Comparison of ENCODE assay signal across 14 cellular contexts in the genomic region with DNA sequence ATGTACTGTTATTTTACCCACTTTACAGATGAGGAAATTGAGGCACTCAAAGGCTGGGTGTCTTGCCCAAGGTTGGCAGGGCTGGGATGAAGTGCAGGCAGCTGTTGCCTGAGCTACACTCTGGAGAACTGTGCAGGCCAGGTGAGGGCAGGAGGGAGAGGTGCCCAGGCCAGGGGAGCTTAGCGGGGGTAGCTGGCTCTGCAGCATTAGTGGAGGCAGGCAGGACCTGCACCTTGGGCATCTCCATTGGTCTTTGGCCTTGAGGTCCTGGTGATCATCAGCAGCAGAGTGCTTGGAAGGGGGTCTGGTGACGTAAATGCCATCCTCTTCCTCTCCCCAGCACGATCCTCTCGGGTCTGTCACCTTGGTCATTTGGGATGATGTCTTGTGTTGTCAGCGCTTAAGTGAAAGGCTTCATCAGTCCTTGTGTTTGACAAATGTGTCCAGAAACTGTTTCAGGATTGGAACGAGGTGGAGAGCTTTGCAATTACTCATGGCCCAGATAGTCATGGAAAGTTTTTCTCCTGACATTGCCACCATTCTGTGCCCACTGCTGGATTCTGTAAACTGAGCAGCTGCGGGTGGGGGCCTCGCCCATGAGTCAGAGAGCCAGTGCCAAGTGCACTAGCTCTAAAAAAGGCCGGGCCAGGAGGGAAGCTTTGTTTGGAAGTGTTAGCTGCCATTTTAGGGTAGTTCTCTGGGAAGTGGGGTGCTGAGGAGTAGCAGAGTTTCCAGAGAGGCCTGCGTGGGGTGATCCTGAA. TPM values are rescaled to one million over a fixed set of nuclear protein-coding genes. Genes with fewer than 3 reads are reported as not detected.
DNase-seq lines count a peak whose midpoint lies in the region; ATAC-seq and TF ChIP-seq lines count a peak whose summit lies in the region.
"Had no signal": no experiment of that assay in that cellular context is flagged by ENCODE, and none has a peak within 500 bp of the region (broad histone marks: within the 10 kb centered on the region; RNA-seq: fewer than 3 reads in every experiment).

No MANE protein-coding gene starts in this region.

- intact Hi-C loops in vagina (cut with DNase I): no loop called here

- H3K9me3 ChIP-seq in muscle layer of duodenum (ENCODE audit: control insufficient read depth in 1 of 2, low read length in 2 of 2): no peaks in the 10 kb centered on the region
- H3K9me3 ChIP-seq in vagina: no peaks in the 10 kb centered on the region

- peaks cover 0 to 62% of the 10 kb centered on the region in 2 donors for H3K4me1 ChIP-seq in muscle layer of duodenum (ENCODE audit: control insufficient read depth in 1 of 2, insufficient read depth in 2 of 2, low read length in 2 of 2)
- H3K4me1 ChIP-seq in vagina: no peaks in the 10 kb centered on the region

- H3K9me3 Mint-ChIP-seq in HFFc6: no peaks in the 10 kb centered on the region
- no peaks in the 10 kb centered on the region for H3K9me3 Mint-ChIP-seq in activated T-helper 17 cell treated with anti-CD3 and anti-CD28 coated beads, Interleukin-2, amount 50 U/mL, for 72 hours
- H3K9me3 Mint-ChIP-seq: activated naive CD8-positive, alpha-beta T cell treated with anti-CD3 and anti-CD28 coated beads for 36 hours; CD4-positive, alpha-beta T cell had no signal

- no peak overlapping the region for H3K4me3 ChIP-seq in muscle layer of duodenum (ENCODE audit: low read depth in 1 of 2, low read length in 2 of 2)
- H3K4me3 ChIP-seq in vagina: no peak overlapping the region

- peaks cover 18% of the 10 kb centered on the region for H3K4me1 Mint-ChIP-seq in HFFc6 (ENCODE audit: low read depth)
- H3K4me1 Mint-ChIP-seq in activated T-helper 17 cell treated with anti-CD3 and anti-CD28 coated beads, Interleukin-2, amount 50 U/mL, for 72 hours: peaks cover 16% of the 10 kb centered on the region
- H3K4me1 Mint-ChIP-seq: activated naive CD8-positive, alpha-beta T cell treated with anti-CD3 and anti-CD28 coated beads for 36 hours had no signal

- DNase-seq in HFFc6 (peak; percentile 16), DMS53 treated with DMSO at 0.1 percent for 48 hours (lab: John Stamatoyannopoulos, UW; ENCODE audit: unreplicated experiment) (no peak), vagina (ENCODE audit: extremely low spot score in 2 of 2) (no peak), caudate nucleus (lab: John Stamatoyannopoulos, UW) (no peak)
- DNase-seq: activated naive CD8-positive, alpha-beta T cell treated with anti-CD3 and anti-CD28 coated beads for 36 hours; midbrain; NCI-H2081; NCI-H82; stimulated activated CD4-positive, alpha-beta T cell treated with anti-CD3 and anti-CD28 coated beads, Interleukin-2, amount 100 ng/mL, for 48 hours had no signal

- H3K27me3 ChIP-seq in muscle layer of duodenum (ENCODE audit: low read depth, low read length) (no peaks in the 10 kb centered on the region), vagina (no peaks in the 10 kb centered on the region)

- no peaks in the 10 kb centered on the region for H3K36me3 Mint-ChIP-seq in HFFc6 (ENCODE audit: low read depth)
- H3K36me3 Mint-ChIP-seq in activated T-helper 17 cell treated with anti-CD3 and anti-CD28 coated beads, Interleukin-2, amount 50 U/mL, for 72 hours (ENCODE audit: low read depth): no peaks in the 10 kb centered on the region
- H3K36me3 Mint-ChIP-seq: activated naive CD8-positive, alpha-beta T cell treated with anti-CD3 and anti-CD28 coated beads for 36 hours had no signal

- TF ChIP-seq POLR2A in vagina (IDR thresholded peaks at IDR 0.05): no peak

- ATAC-seq in activated T-helper 17 cell treated with anti-CD3 and anti-CD28 coated beads, Interleukin-2, amount 50 U/mL, for 72 hours (replicated peaks): peak; percentile 16
- ATAC-seq: HCT116 had no signal

- H3K27ac Mint-ChIP-seq in HFFc6: no peak overlapping the region
- peak overlapping the region; percentile 83 for H3K27ac Mint-ChIP-seq in activated T-helper 17 cell treated with anti-CD3 and anti-CD28 coated beads, Interleukin-2, amount 50 U/mL, for 72 hours
- H3K27ac Mint-ChIP-seq: activated naive CD8-positive, alpha-beta T cell treated with anti-CD3 and anti-CD28 coated beads for 36 hours; CD4-positive, alpha-beta T cell had no signal

- H3K36me3 ChIP-seq in muscle layer of duodenum (ENCODE audit: control insufficient read depth in 1 of 2, insufficient read depth in 2 of 2, low read length in 2 of 2): peaks cover 3 to 5% of the 10 kb centered on the region in 2 donors
- H3K36me3 ChIP-seq in vagina: no peaks in the 10 kb centered on the region

- peak overlapping the region; percentile 7 for H3K27ac ChIP-seq in muscle layer of duodenum (ENCODE audit: low read length)
- H3K27ac ChIP-seq in temporal lobe (ENCODE audit: low read depth, low read length): peak overlapping the region; percentile 22
- no peak overlapping the region for H3K27ac ChIP-seq in vagina
- no peak overlapping the region for H3K27ac ChIP-seq in caudate nucleus (ENCODE audit: low read depth, low read length)

- TF ChIP-seq CTCF in HFFc6 (IDR thresholded peaks at IDR 0.05) (no peak), vagina (IDR thresholded peaks at IDR 0.05) (no peak)

- peaks cover 6% of the 10 kb centered on the region for H3K27me3 Mint-ChIP-seq in HFFc6 (ENCODE audit: insufficient read depth)
- no peaks in the 10 kb centered on the region for H3K27me3 Mint-ChIP-seq in activated T-helper 17 cell treated with anti-CD3 and anti-CD28 coated beads, Interleukin-2, amount 50 U/mL, for 72 hours
- H3K27me3 Mint-ChIP-seq: activated naive CD8-positive, alpha-beta T cell treated with anti-CD3 and anti-CD28 coated beads for 36 hours; CD4-positive, alpha-beta T cell had no signal

- H3K4me3 Mint-ChIP-seq in HFFc6: no peak overlapping the region
- peak overlapping the region; percentile 59 for H3K4me3 Mint-ChIP-seq in activated T-helper 17 cell treated with anti-CD3 and anti-CD28 coated beads, Interleukin-2, amount 50 U/mL, for 72 hours
- H3K4me3 Mint-ChIP-seq: activated naive CD8-positive, alpha-beta T cell treated with anti-CD3 and anti-CD28 coated beads for 36 hours; CD4-positive, alpha-beta T cell had no signal

RNA-seq across cellular contexts. Expression of a gene that starts 47.6 kb away (rescaled TPM):
- 1 to 10 TPM; 1.8 to 4.0 (median 2.1) TPM for total RNA-seq in HFFc6 (2021; fragmentation: NEBNext Ultra II Directional; extraction: Animal tissue kit (Norgen Biotek cat#: 25700))
- total RNA-seq in activated T-helper 17 cell treated with anti-CD3 and anti-CD28 coated beads, Interleukin-2, amount 50 U/mL, for 72 hours: 10 to 100 TPM in 1 of 2 donors, 1 to 10 TPM in 1; 4.9 to 12.7 TPM
- total RNA-seq in temporal lobe (3.7 TPM), vagina (26.5 TPM)

Comparison
In these comparisons a context has a peak if more than half of its experiments do, and no peak if none do; other contexts are left out.
1. H3K27ac ChIP-seq: peak in muscle layer of duodenum (single experiment) and temporal lobe (single experiment); none in vagina (single experiment) and caudate nucleus (single experiment).